Comparison of ENCODE assay signal across 10 cellular contexts in genomic region chr18:46264255-46264654, GRCh38.
DNase-seq lines count a peak whose midpoint lies in the region; ATAC-seq and TF ChIP-seq lines count a peak whose summit lies in the region.
"Had no signal": no experiment of that assay in that cellular context is flagged by ENCODE, and none has a peak within 500 bp of the region (broad histone marks: within the 10 kb centered on the region; RNA-seq: fewer than 3 reads in every experiment).

No MANE protein-coding gene starts in this region.

- H3K27me3 ChIP-seq in effector memory CD4-positive, alpha-beta T cell (replicated peaks; ENCODE audit: control insufficient read depth, insufficient read depth, low read length, poor library complexity, severe bottlenecking), result no peaks in the 10 kb centered on the region
- no peaks in the 10 kb centered on the region for H3K27me3 ChIP-seq in osteoblast (ENCODE audit: insufficient read depth, low read length)

- peaks cover 3% of the 10 kb centered on the region for H4K20me1 ChIP-seq in osteoblast (ENCODE audit: insufficient read depth, low read length)

- peak overlapping the region; percentile 25 for H3K27ac ChIP-seq in effector memory CD4-positive, alpha-beta T cell (ENCODE audit: insufficient read depth, low read length, poor library complexity, severe bottlenecking)
- H3K27ac ChIP-seq in osteoblast (ENCODE audit: low read depth, low read length), result peak overlapping the region; percentile 26

- no peaks in the 10 kb centered on the region for H3K4me1 ChIP-seq in effector memory CD4-positive, alpha-beta T cell (ENCODE audit: control insufficient read depth, insufficient read depth, low read length, poor library complexity, severe bottlenecking)
- H3K4me1 ChIP-seq in osteoblast (ENCODE audit: insufficient read depth, low read length), result peaks cover 29% of the 10 kb centered on the region

- TF ChIP-seq CTCF in osteoblast (IDR thresholded peaks at IDR 0.05; ENCODE audit: extremely low read depth, low read depth, low read length), result no peak

- H2AFZ ChIP-seq in osteoblast (ENCODE audit: low read length), result no peak overlapping the region

- DNase-seq in NCI-H1436 (lab: John Stamatoyannopoulos, UW) (peak; percentile 48), NCI-H1436 treated with DMSO at 0.1 percent for 48 hours (lab: John Stamatoyannopoulos, UW) (no peak), M059J (ENCODE audit: low read depth) (peak; percentile 70), osteoblast (ENCODE audit: insufficient read length, low spot score, missing footprints) (no peak), ecto neural progenitor cell (ENCODE audit: low spot score) (no peak), NCI-H1105 treated with DMSO at 0.1 percent for 48 hours (lab: John Stamatoyannopoulos, UW) (no peak)
- DNase-seq in effector memory CD4-positive, alpha-beta T cell, result no peak
- DNase-seq: foreskin melanocyte, KG1 had no signal

- no peak overlapping the region for H3K4me3 ChIP-seq in effector memory CD4-positive, alpha-beta T cell (ENCODE audit: insufficient read depth, low read depth, low read length, poor library complexity, severe bottlenecking)
- H3K4me3 ChIP-seq in osteoblast (ENCODE audit: insufficient read depth, low read length), result no peak overlapping the region

- H3K4me2 ChIP-seq in osteoblast (ENCODE audit: insufficient read depth, low read length), result no peak overlapping the region

- no peaks in the 10 kb centered on the region for H3K9me3 ChIP-seq in effector memory CD4-positive, alpha-beta T cell (ENCODE audit: control insufficient read depth, low read length)
- H3K9me3 ChIP-seq in osteoblast (ENCODE audit: low read depth, low read length), result no peaks in the 10 kb centered on the region

- H3K79me2 ChIP-seq in osteoblast (ENCODE audit: insufficient read depth, low read length), result peaks cover 17% of the 10 kb centered on the region

- ATAC-seq in HG02610 (IDR thresholded peaks at IDR 0.05; ENCODE audit: unreplicated experiment), result no peak

- H3K36me3 ChIP-seq in effector memory CD4-positive, alpha-beta T cell (ENCODE audit: control insufficient read depth, insufficient read depth, low read length), result peaks cover 3% of the 10 kb centered on the region
- peaks cover 20% of the 10 kb centered on the region for H3K36me3 ChIP-seq in osteoblast (ENCODE audit: insufficient read depth, low read length)

Comparison
In these comparisons a context has a peak if more than half of its experiments do, and no peak if none do; other contexts are left out.
1. DNase-seq: peak in NCI-H1436 (single experiment) and M059J (single experiment); none in NCI-H1436 treated with DMSO at 0.1 percent for 48 hours (single experiment), effector memory CD4-positive, alpha-beta T cell (0 of 3), osteoblast (single experiment), ecto neural progenitor cell (single experiment) and NCI-H1105 treated with DMSO at 0.1 percent for 48 hours (single experiment).